In the genomic region with DNA sequence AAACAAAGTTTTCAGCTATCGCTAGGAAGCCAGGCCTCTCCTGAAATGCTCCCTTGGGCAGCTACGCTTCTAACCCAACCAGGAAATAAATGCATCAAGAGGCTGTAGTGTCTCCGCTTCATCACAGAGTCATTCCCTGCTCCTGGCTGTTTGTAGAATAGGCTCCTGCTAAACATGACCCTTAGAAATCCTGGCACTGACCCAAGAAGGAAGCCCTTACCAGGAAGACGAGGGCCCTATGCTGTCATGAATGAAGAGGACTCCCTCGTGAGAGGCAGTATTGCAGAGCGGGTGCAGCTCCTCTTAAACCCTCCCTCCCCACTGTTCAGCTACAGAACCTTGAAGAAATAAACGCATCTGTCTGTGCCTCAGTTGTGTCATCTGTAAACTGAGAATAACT, we compare ENCODE assay signal across 13 cellular contexts. TPM values are rescaled to one million over a fixed set of nuclear protein-coding genes. Genes with fewer than 3 reads are reported as not detected.
DNase-seq lines count a peak whose midpoint lies in the region; ATAC-seq and TF ChIP-seq lines count a peak whose summit lies in the region.
"Had no signal": no experiment of that assay in that cellular context is flagged by ENCODE, and none has a peak within 500 bp of the region (broad histone marks: within the 10 kb centered on the region; RNA-seq: fewer than 3 reads in every experiment).

No MANE protein-coding gene starts in this region.

- no peaks in the 10 kb centered on the region for H3K27me3 Mint-ChIP-seq in naive B cell
- no peaks in the 10 kb centered on the region for H3K27me3 Mint-ChIP-seq in activated naive CD8-positive, alpha-beta T cell treated with anti-CD3 and anti-CD28 coated beads for 36 hours

- H3K4me3 ChIP-seq in LNCaP clone FGC (ENCODE audit: low read depth, low read length) (no peak overlapping the region), astrocyte of the spinal cord (ENCODE audit: low read depth, low read length) (no peak overlapping the region)
- H3K4me3 ChIP-seq: SJSA1, smooth muscle cell had no signal

- in situ Hi-C loops in astrocyte of the spinal cord (cut with HindIII; ENCODE audit: low sequenced_read_pairs) = no loop called here

- H3K36me3 Mint-ChIP-seq in naive B cell = peaks cover 7 to 33% of the 10 kb centered on the region in 2 donors
- peaks cover 24% of the 10 kb centered on the region for H3K36me3 Mint-ChIP-seq in activated naive CD8-positive, alpha-beta T cell treated with anti-CD3 and anti-CD28 coated beads for 36 hours

- ATAC-seq in naive B cell (ENCODE audit: low read depth in 2 of 2) = no peak
- no peak for ATAC-seq in HG03108 (IDR thresholded peaks at IDR 0.05; ENCODE audit: unreplicated experiment)
- ATAC-seq in HG02623 (IDR thresholded peaks at IDR 0.05; ENCODE audit: unreplicated experiment) = no peak
- ATAC-seq in GM21447 (IDR thresholded peaks at IDR 0.05; ENCODE audit: unreplicated experiment) = no peak

- DNase-seq in COLO668 (lab: John Stamatoyannopoulos, UW; ENCODE audit: unreplicated experiment) = peak; percentile 38
- peak; percentile 91 for DNase-seq in LNCaP clone FGC (ENCODE audit: low read depth)
- DNase-seq in astrocyte of the spinal cord (ENCODE audit: low read depth, low spot score) = peak; percentile 22
- no peak for DNase-seq in naive B cell
- no peak for DNase-seq in activated naive CD8-positive, alpha-beta T cell treated with anti-CD3 and anti-CD28 coated beads for 36 hours
- DNase-seq: brain microvascular endothelial cell, DND-41, NCI-H2081 treated with DMSO at 0.1 percent for 48 hours had no signal

- peak overlapping the region in 4 of 6 donors; percentile 11 to 87 (median 76) for H3K27ac Mint-ChIP-seq in naive B cell
- H3K27ac Mint-ChIP-seq in activated naive CD8-positive, alpha-beta T cell treated with anti-CD3 and anti-CD28 coated beads for 36 hours = no peak overlapping the region

- TF ChIP-seq CTCF in LNCaP clone FGC (IDR thresholded peaks at IDR 0.05; ENCODE audit: control insufficient read depth, extremely low read depth, insufficient read depth) (no peak), astrocyte of the spinal cord (IDR thresholded peaks at IDR 0.05; ENCODE audit: low read depth, low read length) (no peak)

- H3K4me1 Mint-ChIP-seq in naive B cell = peaks cover 60 to 81% (median 64%) of the 10 kb centered on the region in 3 donors
- peaks cover 3% of the 10 kb centered on the region for H3K4me1 Mint-ChIP-seq in activated naive CD8-positive, alpha-beta T cell treated with anti-CD3 and anti-CD28 coated beads for 36 hours

- H3K9me3 Mint-ChIP-seq in naive B cell = no peaks in the 10 kb centered on the region
- H3K9me3 Mint-ChIP-seq in activated naive CD8-positive, alpha-beta T cell treated with anti-CD3 and anti-CD28 coated beads for 36 hours = no peaks in the 10 kb centered on the region

- peak overlapping the region; percentile 7 to 86 (median 72) for H3K4me3 Mint-ChIP-seq in naive B cell
- H3K4me3 Mint-ChIP-seq in activated naive CD8-positive, alpha-beta T cell treated with anti-CD3 and anti-CD28 coated beads for 36 hours = no peak overlapping the region

RNA-seq across cellular contexts. Expression of gene NOD1, which starts 48.3 kb away (rescaled TPM):
- polyA plus RNA-seq in naive B cell (ENCODE audit: low read depth in 6 of 6) = 10 to 100 TPM in 2 of 6 donors, 1 to 10 TPM in 4; 7.0 to 16.8 (median 8.6) TPM
- total RNA-seq in activated naive CD8-positive, alpha-beta T cell treated with anti-CD3 and anti-CD28 coated beads for 36 hours = 10 to 100 TPM; 12.6 to 12.8 TPM

Comparison
In these comparisons a context has a peak if more than half of its experiments do, and no peak if none do; other contexts are left out.
1. DNase-seq: peak in COLO668 (single experiment), LNCaP clone FGC (single experiment) and astrocyte of the spinal cord (single experiment); none in naive B cell (single experiment) and activated naive CD8-positive, alpha-beta T cell treated with anti-CD3 and anti-CD28 coated beads for 36 hours (single experiment).